18 cellular contexts compared by ENCODE assay signal in genomic region chr12:22313276-22313995, GRCh38. TPM values are rescaled to one million over a fixed set of nuclear protein-coding genes. Genes with fewer than 3 reads are reported as not detected.
"Had no signal": no experiment of that assay in that cellular context is flagged by ENCODE, and none has a peak within 500 bp of the region (broad histone marks: within the 10 kb centered on the region; RNA-seq: fewer than 3 reads in every experiment).

No MANE protein-coding gene starts in this region.

- H3K9me3 Mint-ChIP-seq: activated naive CD4-positive, alpha-beta T cell treated with anti-CD3 and anti-CD28 coated beads, Interleukin-2, amount 10 ng/mL, durations not matched to agents 7 days and 5 days; activated T-helper 2 cell treated with anti-CD3 and anti-CD28 coated beads, Interferon-gamma antibody, Interleukin-2, Interleukin-4, amounts not matched to agents 10 μg/mL and 5 μg/mL and 100 μg/mL, durations not matched to agents 14 hours and 24 hours and 36 hours; memory B cell; naive thymus-derived CD4-positive, alpha-beta T cell; stimulated activated effector memory CD8-positive, alpha-beta T cell treated with anti-CD3 and anti-CD28 coated beads, Interleukin-12 subunit alpha, Interleukin-12 subunit beta, amount 100 ng/mL, for 72 hours had no signal

- H3K4me1 Mint-ChIP-seq: activated naive CD4-positive, alpha-beta T cell treated with anti-CD3 and anti-CD28 coated beads, Interleukin-2, amount 10 ng/mL, durations not matched to agents 7 days and 5 days; memory B cell; stimulated activated effector memory CD8-positive, alpha-beta T cell treated with anti-CD3 and anti-CD28 coated beads, Interleukin-12 subunit alpha, Interleukin-12 subunit beta, amount 100 ng/mL, for 72 hours had no signal

- H3K36me3 ChIP-seq: adrenal gland, gastroesophageal sphincter, uterus had no signal

- H3K9me3 ChIP-seq: adrenal gland, gastroesophageal sphincter, mucosa of descending colon, uterus had no signal

- H3K27ac Mint-ChIP-seq: activated naive CD4-positive, alpha-beta T cell treated with anti-CD3 and anti-CD28 coated beads, Interleukin-2, amount 10 ng/mL, durations not matched to agents 7 days and 5 days; activated T-helper 2 cell treated with anti-CD3 and anti-CD28 coated beads, Interferon-gamma antibody, Interleukin-2, Interleukin-4, amounts not matched to agents 10 μg/mL and 5 μg/mL and 100 μg/mL, durations not matched to agents 14 hours and 24 hours and 36 hours; memory B cell; naive thymus-derived CD4-positive, alpha-beta T cell; stimulated activated effector memory CD8-positive, alpha-beta T cell treated with anti-CD3 and anti-CD28 coated beads, Interleukin-12 subunit alpha, Interleukin-12 subunit beta, amount 100 ng/mL, for 72 hours had no signal

- H3K4me3 ChIP-seq: adrenal gland, gastroesophageal sphincter, mucosa of descending colon, uterus had no signal

- H3K36me3 Mint-ChIP-seq: activated naive CD4-positive, alpha-beta T cell treated with anti-CD3 and anti-CD28 coated beads, Interleukin-2, amount 10 ng/mL, durations not matched to agents 7 days and 5 days; memory B cell; stimulated activated effector memory CD8-positive, alpha-beta T cell treated with anti-CD3 and anti-CD28 coated beads, Interleukin-12 subunit alpha, Interleukin-12 subunit beta, amount 100 ng/mL, for 72 hours had no signal

- H3K27me3 Mint-ChIP-seq: activated naive CD4-positive, alpha-beta T cell treated with anti-CD3 and anti-CD28 coated beads, Interleukin-2, amount 10 ng/mL, durations not matched to agents 7 days and 5 days had no signal

- H3K27me3 ChIP-seq: adrenal gland, gastroesophageal sphincter, uterus had no signal

- H3K4me1 ChIP-seq: adrenal gland, parathyroid adenoma, uterus had no signal

- DNase-seq: activated CD4-positive, alpha-beta T cell treated with anti-CD3 and anti-CD28 coated beads, Interleukin-2, amount 50 U/mL, for 48 hours; activated CD4-positive, CD25-positive, alpha-beta regulatory T cell treated with anti-CD3 and anti-CD28 coated beads, Interleukin-2, amount 50 U/mL, for 72 hours; activated naive CD4-positive, alpha-beta T cell treated with anti-CD3 and anti-CD28 coated beads, Interleukin-2, amount 10 ng/mL, durations not matched to agents 7 days and 5 days; adrenal gland; central memory CD4-positive, alpha-beta T cell; effector CD8-positive, alpha-beta T cell; islet precursor cell; mucosa of descending colon; naive thymus-derived CD4-positive, alpha-beta T cell; T1000; uterus had no signal

- ATAC-seq: gastroesophageal sphincter; left lobe of liver; mucosa of descending colon; naive thymus-derived CD4-positive, alpha-beta T cell; stimulated activated effector memory CD8-positive, alpha-beta T cell treated with anti-CD3 and anti-CD28 coated beads, Interleukin-12 subunit alpha, Interleukin-12 subunit beta, amount 100 ng/mL, for 72 hours had no signal

- H3K4me3 Mint-ChIP-seq: activated naive CD4-positive, alpha-beta T cell treated with anti-CD3 and anti-CD28 coated beads, Interleukin-2, amount 10 ng/mL, durations not matched to agents 7 days and 5 days; memory B cell; naive thymus-derived CD4-positive, alpha-beta T cell; stimulated activated effector memory CD8-positive, alpha-beta T cell treated with anti-CD3 and anti-CD28 coated beads, Interleukin-12 subunit alpha, Interleukin-12 subunit beta, amount 100 ng/mL, for 72 hours had no signal

- H3K27ac ChIP-seq: adrenal gland, epithelial cell of prostate, gastroesophageal sphincter, parathyroid adenoma had no signal

RNA-seq across cellular contexts. Expression of gene ST8SIA1, which starts 21.1 kb away (rescaled TPM):
- total RNA-seq: left lobe of liver had no signal
